ENCODE assay signal across 1 cellular context in the genomic region with DNA sequence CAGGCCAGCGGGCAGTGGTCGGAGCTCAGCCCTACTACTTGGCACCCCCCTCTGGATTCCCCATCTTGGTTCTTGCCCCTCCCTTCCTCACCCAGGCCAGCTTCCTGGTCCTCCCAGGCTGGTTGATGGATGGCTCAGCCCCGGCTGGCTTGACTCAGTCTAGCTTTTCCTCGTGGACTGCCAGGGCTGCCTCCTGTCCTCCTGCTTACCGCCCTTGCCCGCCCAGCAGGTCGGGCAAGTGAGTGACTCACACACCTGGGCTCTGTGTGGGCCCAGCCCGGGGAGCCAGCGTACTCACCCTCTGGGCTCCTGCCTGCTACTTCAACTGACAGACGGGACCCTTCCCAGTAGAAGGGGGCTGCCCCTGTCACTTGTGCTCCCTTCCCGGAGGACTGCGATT.
TF ChIP-seq lines count a peak whose summit lies in the region.

No MANE protein-coding gene starts in this region.

TF ChIP-seq in HCT116, 20 proteins besides CTCF, POLR2A, EP300 and RAD21 (continued from another document):
- TF ChIP-seq, protein P1, sequence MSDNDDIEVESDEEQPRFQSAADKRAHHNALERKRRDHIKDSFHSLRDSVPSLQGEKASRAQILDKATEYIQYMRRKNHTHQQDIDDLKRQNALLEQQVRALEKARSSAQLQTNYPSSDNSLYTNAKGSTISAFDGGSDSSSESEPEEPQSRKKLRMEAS (IDR thresholded peaks at IDR 0.05) = peak; percentile 97
- no peak for TF ChIP-seq EZH2 (IDR thresholded peaks at IDR 0.05)
TF ChIP-seq in HCT116: peak in this region for 7.
